In the genomic region with DNA sequence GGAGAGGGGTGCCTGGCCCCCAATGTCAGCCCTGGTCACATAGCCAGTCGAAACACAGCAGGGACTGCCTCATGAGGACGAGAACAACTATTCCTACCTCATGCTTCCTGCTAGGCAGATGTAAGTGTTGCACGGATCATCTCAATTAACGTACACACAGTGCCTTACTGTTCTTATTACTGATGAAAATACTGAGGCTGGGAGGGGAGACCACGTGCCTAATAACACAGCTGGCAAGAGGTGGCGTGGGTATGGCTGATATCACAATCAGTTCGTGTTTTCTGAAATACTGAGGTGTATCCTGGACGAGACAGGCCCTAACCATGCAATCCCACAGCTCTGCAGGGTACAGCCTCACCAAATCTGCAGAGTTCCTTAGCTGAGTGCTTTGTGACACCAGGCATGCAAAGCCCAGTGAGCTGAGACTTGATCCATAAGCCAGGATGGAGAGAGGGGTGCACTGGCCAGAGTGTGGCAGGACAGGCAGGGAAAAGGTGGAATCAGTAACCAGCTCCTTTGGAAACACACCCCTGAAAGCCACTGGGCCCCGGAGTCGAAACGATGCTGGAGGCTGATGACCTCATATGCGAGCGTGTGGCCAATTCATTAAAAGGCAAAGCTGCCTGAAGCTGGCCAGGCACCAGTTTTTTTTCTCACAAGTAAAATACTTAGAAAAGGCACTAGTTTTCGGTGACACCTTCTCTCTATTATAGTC, we compare ENCODE assay signal across 9 cellular contexts.
DNase-seq lines count a peak whose midpoint lies in the region; ATAC-seq and TF ChIP-seq lines count a peak whose summit lies in the region.
"Had no signal": no experiment of that assay in that cellular context is flagged by ENCODE, and none has a peak within 500 bp of the region (broad histone marks: within the 10 kb centered on the region; RNA-seq: fewer than 3 reads in every experiment).

No MANE protein-coding gene starts in this region.

- H3K4me1 ChIP-seq in CD4-positive, alpha-beta memory T cell (ENCODE audit: insufficient read depth, low read length): no peaks in the 10 kb centered on the region

- no peaks in the 10 kb centered on the region for H3K9me3 ChIP-seq in CD4-positive, alpha-beta memory T cell (ENCODE audit: control insufficient read depth in 1 of 2, low read length in 2 of 2)

- H3K27ac Mint-ChIP-seq in CD4-positive, alpha-beta memory T cell: peak overlapping the region in 4 of 7 donors; percentile 6 to 86 (median 38)
- peak overlapping the region; percentile 90 for H3K27ac Mint-ChIP-seq in osteocyte (ENCODE audit: unreplicated experiment)

- H3K27ac ChIP-seq in CD4-positive, alpha-beta memory T cell (ENCODE audit: low read depth, low read length): no peak overlapping the region

- no peaks in the 10 kb centered on the region for H3K9me3 Mint-ChIP-seq in CD4-positive, alpha-beta memory T cell
- H3K9me3 Mint-ChIP-seq in osteocyte (ENCODE audit: unreplicated experiment): no peaks in the 10 kb centered on the region

- peak; percentile 47 for ATAC-seq in SK-N-SH treated with all-trans-retinoic acid at 6 μM for 48 hours
- ATAC-seq in GM21360 (IDR thresholded peaks at IDR 0.05; ENCODE audit: unreplicated experiment): no peak
- no peak for ATAC-seq in GM19035 (IDR thresholded peaks at IDR 0.05; ENCODE audit: unreplicated experiment)

- no peak overlapping the region for H3K4me3 Mint-ChIP-seq in CD4-positive, alpha-beta memory T cell
- peak overlapping the region; percentile 54 for H3K4me3 Mint-ChIP-seq in osteocyte (ENCODE audit: unreplicated experiment)

- POLR2A ChIA-PET in CD4-positive, alpha-beta memory T cell (lab: Charles Lee; ENCODE audit: partially characterized antibody): no interaction called here

- no peaks in the 10 kb centered on the region for H3K27me3 ChIP-seq in CD4-positive, alpha-beta memory T cell (ENCODE audit: insufficient read depth, low read length)

- no peak for TF ChIP-seq CTCF in fibroblast of pulmonary artery (IDR thresholded peaks at IDR 0.05; ENCODE audit: low read length, missing control alignments)
- no peak for TF ChIP-seq CTCF in osteocyte (IDR thresholded peaks at IDR 0.05)

- peaks cover 52 to 76% of the 10 kb centered on the region in 2 donors for H3K36me3 Mint-ChIP-seq in CD4-positive, alpha-beta memory T cell
- H3K36me3 Mint-ChIP-seq in osteocyte (ENCODE audit: unreplicated experiment): peaks cover 23% of the 10 kb centered on the region

- no peak overlapping the region for H3K4me3 ChIP-seq in CD4-positive, alpha-beta memory T cell (ENCODE audit: low read length in 2 of 2)
- no peak overlapping the region for H3K4me3 ChIP-seq in fibroblast of pulmonary artery (replicated peaks; ENCODE audit: low read depth, low read length)

- DNase-seq in CD4-positive, alpha-beta memory T cell: no peak
- DNase-seq in fibroblast of pulmonary artery (ENCODE audit: low read depth) (peak; percentile 48), osteocyte (ENCODE audit: extremely low spot score, unreplicated experiment) (no peak), COLO668 (lab: John Stamatoyannopoulos, UW; ENCODE audit: unreplicated experiment) (no peak)
- no peak for DNase-seq in activated effector memory CD4-positive, alpha-beta T cell treated with anti-CD3 and anti-CD28 coated beads, Interleukin-2, amount 50 U/mL, for 16 hours
- DNase-seq: activated naive CD4-positive, alpha-beta T cell treated with Interleukin-2 at 50 U/mL for 16 hours had no signal

- no peaks in the 10 kb centered on the region for H3K27me3 Mint-ChIP-seq in CD4-positive, alpha-beta memory T cell
- no peaks in the 10 kb centered on the region for H3K27me3 Mint-ChIP-seq in osteocyte (ENCODE audit: unreplicated experiment)

- intact Hi-C loops in CD4-positive, alpha-beta memory T cell (cut with micrococcal nuclease): no loop called here

- peaks cover 62% of the 10 kb centered on the region for H3K36me3 ChIP-seq in CD4-positive, alpha-beta memory T cell (ENCODE audit: insufficient read depth, low read length)

- peaks cover 0 to 18% (median 13%) of the 10 kb centered on the region in 4 donors for H3K4me1 Mint-ChIP-seq in CD4-positive, alpha-beta memory T cell
- H3K4me1 Mint-ChIP-seq in osteocyte (ENCODE audit: unreplicated experiment): peaks cover 35% of the 10 kb centered on the region

- CTCF ChIA-PET in CD4-positive, alpha-beta memory T cell (lab: Charles Lee; ENCODE audit: partially characterized antibody): interaction anchor here (0.6 to 1.2 kb wide), 5 partner anchors 14 to 129 kb away, joined by 3 to 4 read pairs (median 3); no protein-coding TSS in a partner anchor

TF ChIP-seq in SK-N-SH treated with all-trans-retinoic acid at 6 μM for 48 hours, 23 proteins besides CTCF, POLR2A, EP300 and RAD21:
- TF ChIP-seq, protein P1, sequence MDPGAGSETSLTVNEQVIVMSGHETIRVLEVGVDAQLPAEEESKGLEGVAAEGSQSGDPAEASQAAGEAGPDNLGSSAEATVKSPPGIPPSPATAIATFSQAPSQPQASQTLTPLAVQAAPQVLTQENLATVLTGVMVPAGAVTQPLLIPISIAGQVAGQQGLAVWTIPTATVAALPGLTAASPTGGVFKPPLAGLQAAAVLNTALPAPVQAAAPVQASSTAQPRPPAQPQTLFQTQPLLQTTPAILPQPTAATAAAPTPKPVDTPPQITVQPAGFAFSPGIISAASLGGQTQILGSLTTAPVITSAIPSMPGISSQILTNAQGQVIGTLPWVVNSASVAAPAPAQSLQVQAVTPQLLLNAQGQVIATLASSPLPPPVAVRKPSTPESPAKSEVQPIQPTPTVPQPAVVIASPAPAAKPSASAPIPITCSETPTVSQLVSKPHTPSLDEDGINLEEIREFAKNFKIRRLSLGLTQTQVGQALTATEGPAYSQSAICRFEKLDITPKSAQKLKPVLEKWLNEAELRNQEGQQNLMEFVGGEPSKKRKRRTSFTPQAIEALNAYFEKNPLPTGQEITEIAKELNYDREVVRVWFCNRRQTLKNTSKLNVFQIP (CRISPR knock-in tag; IDR thresholded peaks at IDR 0.05; ENCODE audit: borderline replicate concordance, low read depth): no peak
- TF ChIP-seq ZNF8 (CRISPR knock-in tag; IDR thresholded peaks at IDR 0.05) (no peak), CREB5 (CRISPR knock-in tag; IDR thresholded peaks at IDR 0.05; ENCODE audit: low read depth) (no peak), GLIS3 (CRISPR knock-in tag; IDR thresholded peaks at IDR 0.05) (no peak), ZFP3 (CRISPR knock-in tag; IDR thresholded peaks at IDR 0.05) (no peak), ZNF70 (CRISPR knock-in tag; IDR thresholded peaks at IDR 0.05) (no peak), OSR1 (CRISPR knock-in tag; IDR thresholded peaks at IDR 0.05) (no peak), ESRRG (CRISPR knock-in tag; IDR thresholded peaks at IDR 0.05) (no peak), RARB (CRISPR knock-in tag; IDR thresholded peaks at IDR 0.05) (no peak), TCF4 (CRISPR knock-in tag; IDR thresholded peaks at IDR 0.05; ENCODE audit: borderline replicate concordance) (no peak), ZNF565 (CRISPR knock-in tag; conservative IDR thresholded peaks at IDR 0.05; ENCODE audit: low read depth) (no peak), ZC3H10 (CRISPR knock-in tag; IDR thresholded peaks at IDR 0.05) (no peak)
- TF ChIP-seq, protein P2, sequence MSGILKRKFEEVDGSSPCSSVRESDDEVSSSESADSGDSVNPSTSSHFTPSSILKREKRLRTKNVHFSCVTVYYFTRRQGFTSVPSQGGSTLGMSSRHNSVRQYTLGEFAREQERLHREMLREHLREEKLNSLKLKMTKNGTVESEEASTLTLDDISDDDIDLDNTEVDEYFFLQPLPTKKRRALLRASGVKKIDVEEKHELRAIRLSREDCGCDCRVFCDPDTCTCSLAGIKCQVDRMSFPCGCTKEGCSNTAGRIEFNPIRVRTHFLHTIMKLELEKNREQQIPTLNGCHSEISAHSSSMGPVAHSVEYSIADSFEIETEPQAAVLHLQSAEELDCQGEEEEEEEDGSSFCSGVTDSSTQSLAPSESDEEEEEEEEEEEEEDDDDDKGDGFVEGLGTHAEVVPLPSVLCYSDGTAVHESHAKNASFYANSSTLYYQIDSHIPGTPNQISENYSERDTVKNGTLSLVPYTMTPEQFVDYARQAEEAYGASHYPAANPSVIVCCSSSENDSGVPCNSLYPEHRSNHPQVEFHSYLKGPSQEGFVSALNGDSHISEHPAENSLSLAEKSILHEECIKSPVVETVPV (CRISPR knock-in tag; IDR thresholded peaks at IDR 0.05): no peak
- TF ChIP-seq, protein P3, sequence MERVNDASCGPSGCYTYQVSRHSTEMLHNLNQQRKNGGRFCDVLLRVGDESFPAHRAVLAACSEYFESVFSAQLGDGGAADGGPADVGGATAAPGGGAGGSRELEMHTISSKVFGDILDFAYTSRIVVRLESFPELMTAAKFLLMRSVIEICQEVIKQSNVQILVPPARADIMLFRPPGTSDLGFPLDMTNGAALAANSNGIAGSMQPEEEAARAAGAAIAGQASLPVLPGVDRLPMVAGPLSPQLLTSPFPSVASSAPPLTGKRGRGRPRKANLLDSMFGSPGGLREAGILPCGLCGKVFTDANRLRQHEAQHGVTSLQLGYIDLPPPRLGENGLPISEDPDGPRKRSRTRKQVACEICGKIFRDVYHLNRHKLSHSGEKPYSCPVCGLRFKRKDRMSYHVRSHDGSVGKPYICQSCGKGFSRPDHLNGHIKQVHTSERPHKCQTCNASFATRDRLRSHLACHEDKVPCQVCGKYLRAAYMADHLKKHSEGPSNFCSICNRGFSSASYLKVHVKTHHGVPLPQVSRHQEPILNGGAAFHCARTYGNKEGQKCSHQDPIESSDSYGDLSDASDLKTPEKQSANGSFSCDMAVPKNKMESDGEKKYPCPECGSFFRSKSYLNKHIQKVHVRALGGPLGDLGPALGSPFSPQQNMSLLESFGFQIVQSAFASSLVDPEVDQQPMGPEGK (CRISPR knock-in tag; IDR thresholded peaks at IDR 0.05; ENCODE audit: borderline replicate concordance): no peak
TF ChIP-seq in SK-N-SH treated with all-trans-retinoic acid at 6 μM for 48 hours: peak in this region for 0.
